In the genomic region with DNA sequence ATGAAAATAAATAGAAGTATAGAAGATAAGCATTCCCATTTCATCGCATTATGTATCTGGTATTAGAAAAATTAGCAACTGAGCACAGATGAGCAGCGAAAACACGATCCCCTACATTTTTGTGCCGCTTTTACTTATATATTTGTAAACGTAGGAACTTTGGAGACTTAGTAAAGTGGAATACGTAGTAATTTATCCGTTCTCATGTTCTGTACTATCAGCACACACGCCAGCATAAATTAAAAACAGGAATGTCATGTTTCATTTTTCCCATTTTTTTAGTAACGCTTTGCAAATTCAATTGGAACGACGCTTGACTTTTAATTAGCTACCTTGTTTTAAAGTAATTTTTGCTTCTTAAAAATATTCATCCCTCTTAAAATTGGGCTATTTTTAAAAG, we compare ENCODE assay signal across 8 cellular contexts. TPM values are rescaled to one million over a fixed set of nuclear protein-coding genes. Genes with fewer than 3 reads are reported as not detected.
DNase-seq lines count a peak whose midpoint lies in the region; ATAC-seq and TF ChIP-seq lines count a peak whose summit lies in the region.
"Had no signal": no experiment of that assay in that cellular context is flagged by ENCODE, and none has a peak within 500 bp of the region (broad histone marks: within the 10 kb centered on the region; RNA-seq: fewer than 3 reads in every experiment).

No MANE protein-coding gene starts in this region.

- H3K4me2 ChIP-seq in SU-DHL-6 (ENCODE audit: low read depth, low read length, poor library complexity, severe bottlenecking) (peak overlapping the region; percentile 74), skeletal muscle satellite cell (ENCODE audit: low read length) (peak overlapping the region; percentile 93)

- H3K36me3 ChIP-seq in HAP-1 (replicated peaks) (no peaks in the 10 kb centered on the region), SU-DHL-6 (ENCODE audit: low read length) (peaks cover 9% of the 10 kb centered on the region), skeletal muscle satellite cell (ENCODE audit: insufficient read depth, low read length) (no peaks in the 10 kb centered on the region)

- no peak for TF ChIP-seq CTCF in SU-DHL-6 (IDR thresholded peaks at IDR 0.05; ENCODE audit: insufficient read depth, low read length, poor library complexity, severe bottlenecking)
- no peak for TF ChIP-seq CTCF in fibroblast of villous mesenchyme (IDR thresholded peaks at IDR 0.05; ENCODE audit: insufficient read depth, low read depth, low read length)
- TF ChIP-seq CTCF in omental fat pad (IDR thresholded peaks at IDR 0.05) = no peak

- no peak overlapping the region for H2AFZ ChIP-seq in SU-DHL-6 (ENCODE audit: low read depth, low read length, severe bottlenecking)

- no peaks in the 10 kb centered on the region for H3K9me2 ChIP-seq in SU-DHL-6 (replicated peaks; ENCODE audit: insufficient read depth, low read length)

- H3K4me1 ChIP-seq in HAP-1 (peaks cover 26% of the 10 kb centered on the region), skeletal muscle satellite cell (ENCODE audit: control insufficient read depth, insufficient read depth, low read length) (peaks cover 14% of the 10 kb centered on the region)

- peaks cover 60% of the 10 kb centered on the region for H3K79me2 ChIP-seq in SU-DHL-6 (ENCODE audit: insufficient read depth, low read length)

- DNase-seq in HAP-1 (ENCODE audit: low spot score in 2 of 2) (no peak), fibroblast of villous mesenchyme (ENCODE audit: low read depth) (no peak), omental fat pad (ENCODE audit: low spot score) (no peak), NCI-H1417 (lab: John Stamatoyannopoulos, UW) (no peak)
- DNase-seq: body of pancreas had no signal

- H3K4me3 ChIP-seq in HAP-1 = peak overlapping the region; percentile 75
- H3K4me3 ChIP-seq in SU-DHL-6 (ENCODE audit: insufficient read depth, low read length, poor library complexity, severe bottlenecking) = peak overlapping the region; percentile 74
- peak overlapping the region; percentile 57 for H3K4me3 ChIP-seq in fibroblast of villous mesenchyme (ENCODE audit: low read depth, low read length)
- peak overlapping the region; percentile 79 for H3K4me3 ChIP-seq in skeletal muscle satellite cell (ENCODE audit: low read length)

- no peaks in the 10 kb centered on the region for H3K9me3 ChIP-seq in HAP-1
- H3K9me3 ChIP-seq in SU-DHL-6 (ENCODE audit: insufficient read depth, low read length) = no peaks in the 10 kb centered on the region
- H3K9me3 ChIP-seq in skeletal muscle satellite cell (replicated peaks; ENCODE audit: low read length) = no peaks in the 10 kb centered on the region
- H3K9me3 ChIP-seq: body of pancreas had no signal

- H3K27ac ChIP-seq in SU-DHL-6 (ENCODE audit: low read depth, low read length) = no peak overlapping the region

- ATAC-seq in omental fat pad (ENCODE audit: low FRiP score) = no peak
- no peak for ATAC-seq in HG02970 (IDR thresholded peaks at IDR 0.05; ENCODE audit: low FRiP score, unreplicated experiment)
- ATAC-seq: body of pancreas had no signal

- in situ Hi-C loops in HAP-1 (cut with MboI; ENCODE audit: low sequenced_read_pairs) = no loop called here

- H4K20me1 ChIP-seq in SU-DHL-6 (ENCODE audit: low read depth, low read length) = peaks cover 43% of the 10 kb centered on the region

- H3K27me3 ChIP-seq in HAP-1 (ENCODE audit: low read depth) = no peaks in the 10 kb centered on the region
- H3K27me3 ChIP-seq in SU-DHL-6 (ENCODE audit: low read length) = no peaks in the 10 kb centered on the region
- no peaks in the 10 kb centered on the region for H3K27me3 ChIP-seq in skeletal muscle satellite cell (ENCODE audit: control insufficient read depth, insufficient read depth, low read length)
- H3K27me3 ChIP-seq: body of pancreas had no signal

- peak overlapping the region; percentile 78 for H3K9ac ChIP-seq in SU-DHL-6 (ENCODE audit: low read length)
- no peak overlapping the region for H3K9ac ChIP-seq in skeletal muscle satellite cell (ENCODE audit: low read depth, low read length)

- peaks cover 15% of the 10 kb centered on the region for H3F3A ChIP-seq in SU-DHL-6 (ENCODE audit: insufficient read depth)

RNA-seq across cellular contexts. Expression of a gene that starts 2.4 kb away (rescaled TPM):
- total RNA-seq in fibroblast of villous mesenchyme (4.8 and 6.5 TPM in 2 replicates), omental fat pad (10 to 100 TPM; 14.9 to 23.3 (median 18.6) TPM)
- total RNA-seq in skeletal muscle satellite cell (2012; rRNA removed) = 3.3 and 4.6 TPM in 2 replicates
